Comparison of ENCODE assay signal across 8 cellular contexts in genomic region chr14:50954811-50955372, GRCh38. TPM values are rescaled to one million over a fixed set of nuclear protein-coding genes. Genes with fewer than 3 reads are reported as not detected.
DNase-seq lines count a peak whose midpoint lies in the region; ATAC-seq, FAIRE-seq and TF ChIP-seq lines count a peak whose summit lies in the region.

No MANE protein-coding gene starts in this region.

- H3K9ac ChIP-seq in liver (ENCODE audit: low read depth in 1 of 2, low read length in 2 of 2), result no peak overlapping the region

- no peaks in the 10 kb centered on the region for H3K36me3 Mint-ChIP-seq in activated CD8-positive, alpha-beta memory T cell treated with anti-CD3 and anti-CD28 coated beads, Interleukin-2, amount 10 ng/mL, durations not matched to agents 7 days and 5 days

- H3K27ac ChIP-seq in liver (ENCODE audit: low read depth in 1 of 2, low read length in 2 of 2) (no peak overlapping the region), upper lobe of left lung (peak overlapping the region; percentile 45 to 75 (median 63))

- no peak overlapping the region for H3K27ac Mint-ChIP-seq in activated CD8-positive, alpha-beta memory T cell treated with anti-CD3 and anti-CD28 coated beads, Interleukin-2, amount 10 ng/mL, durations not matched to agents 7 days and 5 days

- H3K36me3 ChIP-seq in liver (ENCODE audit: control insufficient read depth in 4 of 4, insufficient read depth in 3 of 4, low read depth in 1 of 4, low read length in 3 of 4), result no peaks in the 10 kb centered on the region
- H3K36me3 ChIP-seq in upper lobe of left lung, result no peaks in the 10 kb centered on the region

- DNase-seq in AG09309 (ENCODE audit: low read depth), result no peak
- no peak for DNase-seq in GM18507 (ENCODE audit: extremely low spot score, insufficient read length, low read depth)
- peak; percentile 52 to 74 for DNase-seq in NCI-H446 (lab: John Stamatoyannopoulos, UW)
- peak; percentile 76 for DNase-seq in cerebellar cortex (ENCODE audit: low spot score)
- DNase-seq in upper lobe of left lung, result no peak
- no peak for DNase-seq in GM19240 (ENCODE audit: insufficient read length, low spot score)
- no peak for DNase-seq in activated CD8-positive, alpha-beta memory T cell treated with anti-CD3 and anti-CD28 coated beads, Interleukin-2, amount 10 ng/mL, durations not matched to agents 7 days and 5 days

- peaks cover 6% of the 10 kb centered on the region for H3K4me1 Mint-ChIP-seq in activated CD8-positive, alpha-beta memory T cell treated with anti-CD3 and anti-CD28 coated beads, Interleukin-2, amount 10 ng/mL, durations not matched to agents 7 days and 5 days

- ATAC-seq in upper lobe of left lung (ENCODE audit: low FRiP score in 2 of 2), result peak in 1 of 2 donors; percentile 80
- no peak for ATAC-seq in activated CD8-positive, alpha-beta memory T cell treated with anti-CD3 and anti-CD28 coated beads, Interleukin-2, amount 10 ng/mL, durations not matched to agents 7 days and 5 days

- H3K4me3 Mint-ChIP-seq in activated CD8-positive, alpha-beta memory T cell treated with anti-CD3 and anti-CD28 coated beads, Interleukin-2, amount 10 ng/mL, durations not matched to agents 7 days and 5 days, result no peak overlapping the region

- peak; percentile 5 for FAIRE-seq in GM18507 (lab: Jason Lieb, UNC)

- H3K9me3 Mint-ChIP-seq in activated CD8-positive, alpha-beta memory T cell treated with anti-CD3 and anti-CD28 coated beads, Interleukin-2, amount 10 ng/mL, durations not matched to agents 7 days and 5 days (ENCODE audit: low read depth), result no peaks in the 10 kb centered on the region

- CTCF ChIA-PET in activated CD8-positive, alpha-beta memory T cell treated with anti-CD3 and anti-CD28 coated beads, Interleukin-2, amount 10 ng/mL, durations not matched to agents 7 days and 5 days (lab: Charles Lee), result interaction anchor here (1.3 to 1.8 kb wide), 2 partner anchors 8 to 297 kb away, joined by 3 to 4 read pairs; no protein-coding TSS in a partner anchor

- 40% methylated on average over 1 of the region's 1 CpG for WGBS in liver
- 17 to 25% methylated on average over 1 of the region's 1 CpG for WGBS in upper lobe of left lung, 2 donors

- peak; percentile 76 to 83 for TF ChIP-seq RAD21 in liver (IDR thresholded peaks at IDR 0.05)

- H3K4me3 ChIP-seq in AG09309 (ENCODE audit: control insufficient read depth, low read depth, low read length), result no peak overlapping the region
- H3K4me3 ChIP-seq in liver (ENCODE audit: low read depth in 1 of 3, low read length in 3 of 3), result no peak overlapping the region
- no peak overlapping the region for H3K4me3 ChIP-seq in upper lobe of left lung

- no peaks in the 10 kb centered on the region for H3K9me3 ChIP-seq in liver (ENCODE audit: control insufficient read depth in 4 of 4, low read length in 3 of 4)
- no peaks in the 10 kb centered on the region for H3K9me3 ChIP-seq in upper lobe of left lung

- TF ChIP-seq EP300 in upper lobe of left lung (IDR thresholded peaks at IDR 0.05), result no peak

- TF ChIP-seq CTCF in AG09309 (IDR thresholded peaks at IDR 0.05; ENCODE audit: control insufficient read depth, insufficient read depth, low read depth, low read length, missing control alignments) (peak; percentile 72), liver (IDR thresholded peaks at IDR 0.05; ENCODE audit: low read depth, low read length, missing input control) (peak; percentile 61), upper lobe of left lung (IDR thresholded peaks at IDR 0.05) (peak; percentile 30 to 64 (median 52))

- H3K4me1 ChIP-seq in liver (ENCODE audit: control insufficient read depth in 4 of 4, insufficient read depth in 4 of 4, low read length in 3 of 4) (no peaks in the 10 kb centered on the region), upper lobe of left lung (peaks cover 4 to 12% (median 9%) of the 10 kb centered on the region in 4 donors)

- H3K27me3 ChIP-seq in liver (ENCODE audit: control insufficient read depth in 4 of 4, insufficient read depth in 4 of 4, low read length in 3 of 4), result no peaks in the 10 kb centered on the region
- H3K27me3 ChIP-seq in upper lobe of left lung, result no peaks in the 10 kb centered on the region

- no peaks in the 10 kb centered on the region for H3K27me3 Mint-ChIP-seq in activated CD8-positive, alpha-beta memory T cell treated with anti-CD3 and anti-CD28 coated beads, Interleukin-2, amount 10 ng/mL, durations not matched to agents 7 days and 5 days

- TF ChIP-seq POLR2A in upper lobe of left lung (IDR thresholded peaks at IDR 0.05), result no peak

TF ChIP-seq in liver, 16 proteins besides CTCF, POLR2A, EP300 and RAD21:
- TF ChIP-seq YY1 (IDR thresholded peaks at IDR 0.05) (no peak), HNF4G (IDR thresholded peaks at IDR 0.05) (no peak), REST (IDR thresholded peaks at IDR 0.05) (no peak), ZBTB33 (IDR thresholded peaks at IDR 0.05) (no peak)

RNA-seq across cellular contexts. Expression of gene PYGL, which starts 10.6 kb away (rescaled TPM):
- 100 to 1,000 TPM; 102 to 109 TPM for total RNA-seq in liver
- polyA plus RNA-seq in liver, result 10 to 100 TPM; 53.0 to 70.9 TPM
- 10 to 100 TPM; 33.6 to 73.2 (median 55.9) TPM for total RNA-seq in upper lobe of left lung
- under 1 TPM; 0.55 to 0.91 TPM for total RNA-seq in activated CD8-positive, alpha-beta memory T cell treated with anti-CD3 and anti-CD28 coated beads, Interleukin-2, amount 10 ng/mL, durations not matched to agents 7 days and 5 days

Comparison
In these comparisons a context has a peak if more than half of its experiments do, and no peak if none do; other contexts are left out.
1. DNase-seq: peak in NCI-H446 (2 of 2) and cerebellar cortex (single experiment); none in AG09309 (single experiment), GM18507 (single experiment), upper lobe of left lung (0 of 2), GM19240 (single experiment) and activated CD8-positive, alpha-beta memory T cell treated with anti-CD3 and anti-CD28 coated beads, Interleukin-2, amount 10 ng/mL, durations not matched to agents 7 days and 5 days (single experiment).
2. H3K27ac ChIP-seq: peak in upper lobe of left lung (4 of 4); none in liver (0 of 2).
3. RNA of gene PYGL, which starts 10.6 kb away (total RNA-seq): 102 to 109 TPM in liver and 33.6 to 73.2 TPM in upper lobe of left lung; 0.55 to 0.91 TPM in activated CD8-positive, alpha-beta memory T cell treated with anti-CD3 and anti-CD28 coated beads, Interleukin-2, amount 10 ng/mL, durations not matched to agents 7 days and 5 days; every median in the first group is over 10 times any median in the second.
4. Peak in every context shown above with its lines, with median percentiles within 50 percentile points of each other: CTCF ChIP-seq.